Comparison of ENCODE assay signal across 12 cellular contexts in the genomic region with DNA sequence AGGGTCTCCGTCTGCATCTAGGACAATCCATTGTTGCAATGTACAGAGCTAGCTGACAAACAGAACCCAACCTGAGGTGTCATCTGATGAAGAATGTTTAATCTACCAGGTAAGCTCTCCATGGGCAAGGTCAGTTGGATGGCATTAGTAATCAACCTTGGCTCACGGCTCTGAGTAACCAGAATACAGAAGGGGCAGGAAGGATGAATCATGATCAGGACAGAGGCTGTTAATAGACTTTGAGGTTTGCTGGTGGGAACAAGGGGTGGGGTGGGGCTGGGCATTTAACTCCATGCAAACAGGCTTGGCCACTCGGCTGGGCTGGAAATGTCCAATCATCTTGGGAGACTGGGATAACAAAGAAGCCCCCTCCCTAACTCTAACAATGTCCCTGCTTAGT.
DNase-seq lines count a peak whose midpoint lies in the region; ATAC-seq, FAIRE-seq and TF ChIP-seq lines count a peak whose summit lies in the region.
"Had no signal": no experiment of that assay in that cellular context is flagged by ENCODE, and none has a peak within 500 bp of the region (broad histone marks: within the 10 kb centered on the region; RNA-seq: fewer than 3 reads in every experiment).

No MANE protein-coding gene starts in this region.

- no TSS peak for BruUV-seq in Panc1 (replicated peaks; lab: Mats Ljungman, UMichigan)

- H3K9me3 Mint-ChIP-seq in T-helper 1 cell treated with Interleukin-12 subunit alpha and Interleukin-12 subunit beta and Interleukin-4 antibody, amounts not matched to agents 30 μg/mL and 1 μg/mL, for 36 hours = no peaks in the 10 kb centered on the region

- H3K27me3 ChIP-seq in Panc1 (ENCODE audit: control insufficient read depth, insufficient read depth, low read length) = no peaks in the 10 kb centered on the region
- no peaks in the 10 kb centered on the region for H3K27me3 ChIP-seq in pancreas

- peaks cover 42% of the 10 kb centered on the region for H3K4me1 Mint-ChIP-seq in T-helper 1 cell treated with Interleukin-12 subunit alpha and Interleukin-12 subunit beta and Interleukin-4 antibody, amounts not matched to agents 30 μg/mL and 1 μg/mL, for 36 hours (ENCODE audit: low read depth)

- H3K9me3 ChIP-seq in Panc1 (ENCODE audit: control insufficient read depth, insufficient read depth, low read depth, low read length) = no peaks in the 10 kb centered on the region
- H3K9me3 ChIP-seq in pancreas = no peaks in the 10 kb centered on the region
- H3K9me3 ChIP-seq: psoas muscle had no signal

- DNase-seq in T-helper 1 cell (no peak), Panc1 (ENCODE audit: low read depth, low spot score) (peak; percentile 56), epithelial cell of prostate (ENCODE audit: low read depth, low spot score) (peak; percentile 90), pancreas (no peak), superior temporal gyrus (ENCODE audit: extremely low spot score) (no peak)
- DNase-seq: NCI-H2107, psoas muscle had no signal

- no peak overlapping the region for H3K4me3 Mint-ChIP-seq in T-helper 1 cell treated with Interleukin-12 subunit alpha and Interleukin-12 subunit beta and Interleukin-4 antibody, amounts not matched to agents 30 μg/mL and 1 μg/mL, for 36 hours

- H3K4me3 ChIP-seq in Panc1 (ENCODE audit: low read depth in 2 of 2, low read length in 2 of 2) (no peak overlapping the region), pancreas (no peak overlapping the region)
- H3K4me3 ChIP-seq: psoas muscle had no signal

- CTCF ChIA-PET in Panc1 (lab: Charles Lee) = no interaction called here

- POLR2A ChIA-PET in Panc1 (lab: Charles Lee) = no interaction called here

- H3K4me1 ChIP-seq in Panc1 (ENCODE audit: control insufficient read depth, insufficient read depth, low read length) (peaks cover 24% of the 10 kb centered on the region), pancreas (no peaks in the 10 kb centered on the region)
- H3K4me1 ChIP-seq: psoas muscle had no signal

- ATAC-seq in Panc1 (peak; percentile 80), pancreas (peak in 3 of 4 donors; percentile 19 to 59 (median 42)), GM18907 (IDR thresholded peaks at IDR 0.05; ENCODE audit: unreplicated experiment) (no peak), GM19351 (IDR thresholded peaks at IDR 0.05; ENCODE audit: unreplicated experiment) (no peak)
- ATAC-seq: psoas muscle had no signal

- no peak for FAIRE-seq in pancreas (lab: Jason Lieb, UNC)
- FAIRE-seq: A204.1 had no signal

- H3K27ac Mint-ChIP-seq in T-helper 1 cell treated with Interleukin-12 subunit alpha and Interleukin-12 subunit beta and Interleukin-4 antibody, amounts not matched to agents 30 μg/mL and 1 μg/mL, for 36 hours = peak overlapping the region; percentile 43

- H3K36me3 ChIP-seq in Panc1 (ENCODE audit: control insufficient read depth, insufficient read depth, low read length) (peaks cover 2% of the 10 kb centered on the region; the same call in 1 of the 2 replicates), pancreas (no peaks in the 10 kb centered on the region)

- intact Hi-C loops in Panc1 (cut with micrococcal nuclease; ENCODE audit: unreplicated experiment) (no loop called here), pancreas (cut with DNase I) (no loop called here)

- H3K36me3 Mint-ChIP-seq in T-helper 1 cell treated with Interleukin-12 subunit alpha and Interleukin-12 subunit beta and Interleukin-4 antibody, amounts not matched to agents 30 μg/mL and 1 μg/mL, for 36 hours (ENCODE audit: low read depth) = peaks cover 35% of the 10 kb centered on the region

- WGBS in pancreas, 2 donors = 77 to 84% methylated on average over 3 of the region's 3 CpGs

- H3K27ac ChIP-seq in Panc1 (ENCODE audit: low read length) (no peak overlapping the region), epithelial cell of prostate (peak overlapping the region; percentile 72), pancreas (no peak overlapping the region)
- H3K27ac ChIP-seq: psoas muscle, VCaP had no signal

- in situ Hi-C loops in Panc1 (cut with HindIII; ENCODE audit: low pct_unique_long_range_greater_than_20kb, low sequenced_read_pairs) = no loop called here

- no peaks in the 10 kb centered on the region for H3K27me3 Mint-ChIP-seq in T-helper 1 cell treated with Interleukin-12 subunit alpha and Interleukin-12 subunit beta and Interleukin-4 antibody, amounts not matched to agents 30 μg/mL and 1 μg/mL, for 36 hours (ENCODE audit: low read depth)

- TF ChIP-seq CTCF in Panc1 (IDR thresholded peaks at IDR 0.05) = no peak
- TF ChIP-seq CTCF in pancreas (IDR thresholded peaks at IDR 0.05) = no peak

Comparison
In these comparisons a context has a peak if more than half of its experiments do, and no peak if none do; other contexts are left out.
1. DNase-seq: peak in Panc1 (single experiment) and epithelial cell of prostate (single experiment); none in T-helper 1 cell (0 of 5), pancreas (0 of 6) and superior temporal gyrus (single experiment).
2. ATAC-seq: peak in Panc1 (single experiment) and pancreas (3 of 4); none in GM18907 (single experiment) and GM19351 (single experiment).